ENCODE assay signal across 8 cellular contexts in the genomic region with DNA sequence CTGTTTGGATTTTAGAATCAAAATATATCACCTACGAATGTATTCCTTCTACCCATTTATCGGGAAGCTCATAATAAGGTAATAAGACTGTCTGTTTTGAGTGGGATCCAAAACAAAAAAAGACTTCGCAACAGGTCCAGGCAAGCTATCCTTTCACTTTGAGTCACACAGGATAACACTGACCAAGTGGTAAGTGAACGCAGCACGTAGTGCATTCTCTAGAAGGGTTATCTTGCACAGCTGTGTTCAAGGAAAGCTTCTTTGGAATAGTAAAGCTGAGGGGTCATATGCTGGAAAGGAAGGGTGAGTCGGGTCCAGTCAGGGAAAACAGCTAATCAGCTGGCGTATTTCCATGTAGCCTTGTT. TPM values are rescaled to one million over a fixed set of nuclear protein-coding genes. Genes with fewer than 3 reads are reported as not detected.
DNase-seq lines count a peak whose midpoint lies in the region; ATAC-seq and TF ChIP-seq lines count a peak whose summit lies in the region.

No MANE protein-coding gene starts in this region.

- intact Hi-C loops in head of caudate nucleus (cut with DNase I) = no loop called here

- H3K4me3 ChIP-seq in GM12865 (ENCODE audit: low read depth, low read length) (no peak overlapping the region), endodermal cell (ENCODE audit: low read length) (peak overlapping the region; percentile 72)

- H3K4me1 Mint-ChIP-seq in endodermal cell (peaks cover 42% of the 10 kb centered on the region), neural crest cell (peaks cover 22% of the 10 kb centered on the region)

- no peak overlapping the region for H3K27ac Mint-ChIP-seq in endodermal cell
- no peak overlapping the region for H3K27ac Mint-ChIP-seq in neural crest cell (ENCODE audit: unreplicated experiment)

- WGBS in endodermal cell (ENCODE audit: insufficient coverage in 1 of 2, insufficient read length in 1 of 2), 2 experiments = 63 to 65% methylated on average over 5 to 6 of the region's 7 CpGs

- H3K9me3 Mint-ChIP-seq in endodermal cell (no peaks in the 10 kb centered on the region), neural crest cell (no peaks in the 10 kb centered on the region)

- no peaks in the 10 kb centered on the region for H3K36me3 Mint-ChIP-seq in endodermal cell (ENCODE audit: low read depth)
- H3K36me3 Mint-ChIP-seq in neural crest cell (ENCODE audit: low read depth) = no peaks in the 10 kb centered on the region

- H3K9me3 ChIP-seq in endodermal cell (ENCODE audit: control insufficient read depth, low read length) = no peaks in the 10 kb centered on the region

- H3K4me3 Mint-ChIP-seq in endodermal cell (peak overlapping the region; percentile 51), neural crest cell (peak overlapping the region; percentile 70)

- H3K36me3 ChIP-seq in endodermal cell (ENCODE audit: control insufficient read depth, insufficient read depth, low read length) = no peaks in the 10 kb centered on the region

- peaks cover 75% of the 10 kb centered on the region for H3K27me3 ChIP-seq in endodermal cell (ENCODE audit: control insufficient read depth, insufficient read depth, low read length, poor library complexity, severe bottlenecking)

- TF ChIP-seq CTCF in GM12865 (IDR thresholded peaks at IDR 0.05; ENCODE audit: insufficient read depth, low read depth, low read length, missing control alignments) (no peak), endodermal cell (conservative IDR thresholded peaks at IDR 0.05) (no peak), neural crest cell (conservative IDR thresholded peaks at IDR 0.05) (no peak)

- no peak overlapping the region for H3K9ac ChIP-seq in endodermal cell (ENCODE audit: extremely low read depth, low read length, poor library complexity, severe bottlenecking)

- H3K27ac ChIP-seq in endodermal cell (ENCODE audit: low read depth, low read length) = no peak overlapping the region

- H3K4me1 ChIP-seq in endodermal cell (ENCODE audit: control insufficient read depth, insufficient read depth, low read length) = peaks cover 16% of the 10 kb centered on the region

- H3K27me3 Mint-ChIP-seq in endodermal cell (ENCODE audit: insufficient read depth) (peaks cover 88% of the 10 kb centered on the region), neural crest cell (ENCODE audit: low read depth) (peaks cover 76% of the 10 kb centered on the region)

- ATAC-seq in HG03378 (IDR thresholded peaks at IDR 0.05; ENCODE audit: unreplicated experiment) = peak; percentile 53

- DNase-seq in GM12865 (ENCODE audit: low read depth) = peak; percentile 37
- no peak for DNase-seq in endodermal cell
- DNase-seq in neural crest cell (ENCODE audit: low read depth, low spot score) = no peak
- no peak for DNase-seq in OCI-M2 (lab: John Stamatoyannopoulos, UW; ENCODE audit: unreplicated experiment)
- no peak for DNase-seq in Kasumi-1 (lab: John Stamatoyannopoulos, UW)
- DNase-seq in head of caudate nucleus = no peak
- no peak for DNase-seq in amygdala (lab: John Stamatoyannopoulos, UW)

RNA-seq across cellular contexts. Expression of a gene that starts 22.3 kb away (rescaled TPM):
- total RNA-seq in endodermal cell = 1 to 10 TPM; 4.7 to 8.9 TPM
- 18.7 TPM for polyA plus RNA-seq in endodermal cell (2013, experiment 1 of 2)
- polyA plus RNA-seq in endodermal cell (2013, experiment 2 of 2) = 21.5 TPM
- total RNA-seq in neural crest cell = 30.3 and 30.7 TPM in 2 replicates

RNA-seq across cellular contexts. Expression of a gene that starts 34.7 kb away (rescaled TPM):
- total RNA-seq in endodermal cell (1 to 10 TPM; 1.1 to 3.4 TPM), neural crest cell (not detected in 2 replicates)
- polyA plus RNA-seq in endodermal cell (2013, experiment 1 of 2) = not detected
- polyA plus RNA-seq in endodermal cell (2013, experiment 2 of 2) = not detected

RNA-seq across cellular contexts. Expression of a gene that starts 43.7 kb away (rescaled TPM):
- total RNA-seq in endodermal cell = 10 to 100 TPM; 19.6 to 21.8 TPM
- polyA plus RNA-seq in endodermal cell (2013, experiment 1 of 2) = 38.0 TPM
- 46.4 TPM for polyA plus RNA-seq in endodermal cell (2013, experiment 2 of 2)
- 18.2 and 19.1 TPM in 2 replicates for total RNA-seq in neural crest cell

RNA-seq across cellular contexts. Expression of a gene that starts 43.9 kb away (rescaled TPM):
- total RNA-seq in endodermal cell = 1 to 10 TPM; 4.4 to 7.4 TPM
- 8.0 TPM for polyA plus RNA-seq in endodermal cell (2013, experiment 1 of 2)
- 8.6 TPM for polyA plus RNA-seq in endodermal cell (2013, experiment 2 of 2)
- 5.3 and 5.9 TPM in 2 replicates for total RNA-seq in neural crest cell

RNA-seq across cellular contexts. Expression of a gene that starts 44.7 kb away (rescaled TPM):
- total RNA-seq in endodermal cell (under 1 TPM; 0.31 to 0.68 TPM), neural crest cell (0.96 and 1.1 TPM in 2 replicates)
- 1.4 TPM for polyA plus RNA-seq in endodermal cell (2013, experiment 1 of 2)
- 1.7 TPM for polyA plus RNA-seq in endodermal cell (2013, experiment 2 of 2)
